1 cellular context compared by ENCODE assay signal in genomic region chr10:5094265-5095205, GRCh38.
A peak's percentile ranks its signal among the peaks of the same experiment; 100 is the strongest.
TF ChIP-seq lines count a peak whose summit lies in the region.

TSS of gene AKR1C3 (plus strand) at chr10:5094414. CDS start at chr10:5094445, 31 bp downstream.

TF ChIP-seq in HEK293, 187 proteins besides CTCF, POLR2A, EP300 and RAD21 (continued from another document):
- TF ChIP-seq ZNF664 (tag by site-specific recombination; IDR thresholded peaks at IDR 0.05) (no peak), ZNF791 (tag by site-specific recombination; IDR thresholded peaks at IDR 0.05) (no peak), TRIM28 (IDR thresholded peaks at IDR 0.05; ENCODE audit: borderline replicate concordance, low read length) (peak; percentile 74; the same call in 1 of the 2 replicates), HIC1 (tag by site-specific recombination; IDR thresholded peaks at IDR 0.05) (no peak), SETDB1 (IDR thresholded peaks at IDR 0.05; ENCODE audit: insufficient read length, low read length) (peak; percentile 33), ZNF155 (tag by site-specific recombination; IDR thresholded peaks at IDR 0.05) (no peak), ZFP37 (tag by site-specific recombination; IDR thresholded peaks at IDR 0.05) (no peak), MYNN (tag by site-specific recombination; IDR thresholded peaks at IDR 0.05; ENCODE audit: borderline replicate concordance) (no peak), ZNF341 (tag by site-specific recombination; IDR thresholded peaks at IDR 0.05; ENCODE audit: low read depth) (no peak), GLIS2 (tag by site-specific recombination; IDR thresholded peaks at IDR 0.05) (no peak)
